15 cellular contexts compared by ENCODE assay signal in the genomic region with DNA sequence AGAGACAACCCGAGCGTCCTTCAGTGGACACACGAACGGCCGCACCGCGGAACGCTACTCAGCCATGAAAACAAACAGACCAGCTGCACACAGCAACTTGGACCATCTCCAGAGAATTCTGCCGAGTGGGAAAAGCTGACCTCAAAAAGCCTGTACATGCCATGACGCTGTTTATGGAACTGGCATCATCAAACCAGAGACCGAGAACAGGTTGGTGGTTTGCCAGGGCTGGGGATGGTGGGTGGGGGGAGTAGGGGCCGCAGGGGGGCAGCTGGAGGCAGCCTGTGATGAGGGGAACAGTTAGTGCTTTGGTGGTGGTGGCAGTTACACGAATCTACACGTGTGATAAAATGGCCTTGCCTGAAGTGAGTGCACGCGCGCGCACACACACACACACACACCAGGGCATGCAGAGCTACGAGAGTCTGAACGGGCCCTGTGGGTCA.
DNase-seq lines count a peak whose midpoint lies in the region; ATAC-seq and TF ChIP-seq lines count a peak whose summit lies in the region.
"Had no signal": no experiment of that assay in that cellular context is flagged by ENCODE, and none has a peak within 500 bp of the region (broad histone marks: within the 10 kb centered on the region; RNA-seq: fewer than 3 reads in every experiment).

No MANE protein-coding gene starts in this region.

- H3K4me2 ChIP-seq in IMR-90 (ENCODE audit: low read depth, low read length), result no peak overlapping the region

- no peak overlapping the region for H3K23ac ChIP-seq in IMR-90 (ENCODE audit: low read depth, low read length)

- H3K14ac ChIP-seq in IMR-90 (replicated peaks; ENCODE audit: low read depth, low read length), result no peak overlapping the region

- no peaks in the 10 kb centered on the region for H3K9me3 ChIP-seq in IMR-90 (ENCODE audit: control insufficient read depth, insufficient read depth, low read length)
- H3K9me3 ChIP-seq: pancreas, tibial artery had no signal

- H4K5ac ChIP-seq in IMR-90 (ENCODE audit: low read depth, low read length), result peak overlapping the region; percentile 65

- peak overlapping the region; percentile 83 for H2AK5ac ChIP-seq in IMR-90 (ENCODE audit: low read depth, low read length)

- no peak overlapping the region for H2AK9ac ChIP-seq in IMR-90 (replicated peaks; ENCODE audit: low read depth, low read length, poor library complexity)

- peaks cover 4% of the 10 kb centered on the region for H3K9me1 ChIP-seq in IMR-90 (ENCODE audit: insufficient read depth, low read length)

- peak overlapping the region; percentile 63 for H3K4ac ChIP-seq in IMR-90 (ENCODE audit: low read depth, low read length)

- H2AFZ ChIP-seq in IMR-90 (replicated peaks; ENCODE audit: low read length, poor library complexity), result no peak overlapping the region

- intact Hi-C loops in IMR-90 (cut with micrococcal nuclease), result loop anchor here (5.0 kb wide), 1 partner anchor 43 kb away; no protein-coding TSS in a partner anchor

- peak overlapping the region; percentile 74; the same call in 1 of the 2 replicates for H3K27ac ChIP-seq in IMR-90 (ENCODE audit: insufficient read depth, low read length)
- H3K27ac ChIP-seq: cardiac muscle cell, pancreas, tibial artery had no signal

- no peak for TF ChIP-seq CTCF in IMR-90 (conservative IDR thresholded peaks at IDR 0.05; ENCODE audit: low read depth, low read length)

- whole genome bisulfite sequencing in IMR-90 (ENCODE audit: extremely low coverage in 2 of 2, insufficient read length in 1 of 2), 2 experiments, result 20% methylated on average over 1 of the region's 20 CpGs; no CpG with 5 or more reads in 1 of the 2 experiments

- H3K79me1 ChIP-seq in IMR-90 (ENCODE audit: low read depth in 1 of 2, low read length in 2 of 2), result no peaks in the 10 kb centered on the region

- no peak overlapping the region for H3K56ac ChIP-seq in IMR-90 (ENCODE audit: extremely low read depth, insufficient read depth, low read length)

- no peak overlapping the region; the same call in 1 of the 2 replicates for H2BK20ac ChIP-seq in IMR-90 (ENCODE audit: low read depth, low read length)

- peak; percentile 40; the same call in 1 of the 2 replicates for ATAC-seq in IMR-90 (ENCODE audit: low read depth)
- no peak for ATAC-seq in HG02763 (IDR thresholded peaks at IDR 0.05; ENCODE audit: unreplicated experiment)
- ATAC-seq in GM18868 (IDR thresholded peaks at IDR 0.05; ENCODE audit: unreplicated experiment), result no peak
- ATAC-seq: pancreas, PC-3 had no signal

- H4K20me1 ChIP-seq in IMR-90 (ENCODE audit: insufficient read depth, low read length), result no peaks in the 10 kb centered on the region; the same call in 1 of the 2 replicates

- H2BK120ac ChIP-seq in IMR-90 (ENCODE audit: low read depth, low read length), result peak overlapping the region; percentile 82

- H3K36me3 ChIP-seq in IMR-90 (ENCODE audit: control insufficient read depth, insufficient read depth, low read length), result peaks cover 4% of the 10 kb centered on the region; the same call in 1 of the 2 replicates
- H3K36me3 ChIP-seq: cardiac muscle cell, pancreas, tibial artery had no signal

- H3K18ac ChIP-seq in IMR-90 (ENCODE audit: low read depth, low read length), result peak overlapping the region; percentile 79; the same call in 1 of the 2 replicates

- TF ChIP-seq POLR2A in IMR-90 (IDR thresholded peaks at IDR 0.05; ENCODE audit: low read depth, low read length), result no peak

- peak overlapping the region; percentile 51; the same call in 2 of the 3 replicates for H2BK15ac ChIP-seq in IMR-90 (ENCODE audit: low read depth, low read length)

- H2BK5ac ChIP-seq in IMR-90 (ENCODE audit: low read depth, low read length, poor library complexity, severe bottlenecking), result peak overlapping the region; percentile 35

- in situ Hi-C loops in IMR-90 (cut with MboI; ENCODE audit: low sequenced_read_pairs), result no loop called here

- no TSS peak for BruUV-seq in IMR-90 (replicated peaks; lab: Mats Ljungman, UMichigan)

- H3K4me1 ChIP-seq in IMR-90 (ENCODE audit: control insufficient read depth, insufficient read depth, low read length), result peaks cover 26% of the 10 kb centered on the region
- H3K4me1 ChIP-seq: pancreas had no signal

- no peak overlapping the region for H3K9ac ChIP-seq in IMR-90 (ENCODE audit: low read depth, low read length)

- H3K4me3 ChIP-seq in IMR-90 (ENCODE audit: insufficient read depth, low read depth, low read length), result no peak overlapping the region
- H3K4me3 ChIP-seq: cardiac muscle cell, pancreas, tibial artery had no signal

- dilution Hi-C loops in IMR-90 (cut with HindIII; ENCODE audit: low sequenced_read_pairs, unreplicated experiment), result no loop called here

- POLR2A ChIA-PET in IMR-90 (lab: Charles Lee; ENCODE audit: unreplicated experiment), result no interaction called here

- CTCF ChIA-PET in IMR-90 (lab: Yijun Ruan, JAX), result no interaction called here

- peak overlapping the region; percentile 77 to 90; a peak in 2 of 4 replicates for H4K8ac ChIP-seq in IMR-90 (ENCODE audit: low read depth in 2 of 2, low read length in 2 of 2)

- peak overlapping the region; percentile 76 for H4K91ac ChIP-seq in IMR-90 (ENCODE audit: insufficient read depth, low read depth, low read length)

- no peak for TF ChIP-seq RAD21 in IMR-90 (IDR thresholded peaks at IDR 0.05; ENCODE audit: low read length)

- H3K27me3 ChIP-seq in IMR-90 (ENCODE audit: control insufficient read depth, insufficient read depth, low read length), result no peaks in the 10 kb centered on the region
- H3K27me3 ChIP-seq: cardiac muscle cell, pancreas, tibial artery had no signal

- DNase-seq in activated CD4-positive, alpha-beta T cell treated with anti-CD3 and anti-CD28 coated beads for 48 hours, result peak; percentile 18
- no peak for DNase-seq in activated CD4-positive, alpha-beta T cell treated with anti-CD3 and anti-CD28 coated beads, Interleukin-2, amount 50 U/mL, for 48 hours
- DNase-seq in IMR-90 (peak; percentile 83), dermis blood vessel endothelial cell (peak; percentile 24), myocyte (ENCODE audit: low read depth) (peak; percentile 79), GF-D8 (lab: John Stamatoyannopoulos, UW) (no peak)
- DNase-seq: DMS153, NCI-H146, NCI-H510A treated with DMSO at 0.1 percent for 48 hours, pancreas, PC-3 had no signal

TF ChIP-seq in IMR-90, 13 proteins besides CTCF, POLR2A, EP300 and RAD21:
- no peak for TF ChIP-seq MAZ (IDR thresholded peaks at IDR 0.05; ENCODE audit: borderline replicate concordance, low read depth, low read length)
- 0 out of 2 replicates have a peak, but pooled peaks have one; percentile 21 for TF ChIP-seq MAFK (IDR thresholded peaks at IDR 0.05; ENCODE audit: low read depth, low read length)

Comparison
In these comparisons a context has a peak if more than half of its experiments do, and no peak if none do; other contexts are left out.
1. DNase-seq: peak in activated CD4-positive, alpha-beta T cell treated with anti-CD3 and anti-CD28 coated beads for 48 hours (single experiment), IMR-90 (single experiment), dermis blood vessel endothelial cell (single experiment) and myocyte (single experiment); none in activated CD4-positive, alpha-beta T cell treated with anti-CD3 and anti-CD28 coated beads, Interleukin-2, amount 50 U/mL, for 48 hours (0 of 2) and GF-D8 (single experiment).